8 cellular contexts compared by ENCODE assay signal in genomic region chr1:159854101-159854692, GRCh38. TPM values are rescaled to one million over a fixed set of nuclear protein-coding genes. Genes with fewer than 3 reads are reported as not detected.
DNase-seq lines count a peak whose midpoint lies in the region; ATAC-seq and TF ChIP-seq lines count a peak whose summit lies in the region.

No MANE protein-coding gene starts in this region.

- H3K36me3 ChIP-seq in endocrine pancreas (ENCODE audit: control insufficient read depth, insufficient read depth, low read length) (no peaks in the 10 kb centered on the region), lower lobe of right lung (no peaks in the 10 kb centered on the region)

- H3K4me3 Mint-ChIP-seq in WTC11: peak overlapping the region; percentile 87
- H3K4me3 Mint-ChIP-seq in stimulated activated naive CD8-positive, alpha-beta T cell treated with anti-CD3 and anti-CD28 coated beads, Interleukin-15, amount 100 ng/mL, for 72 hours: peak overlapping the region; percentile 90 to 95

- H3K27ac Mint-ChIP-seq in WTC11: no peak overlapping the region
- H3K27ac Mint-ChIP-seq in stimulated activated naive CD8-positive, alpha-beta T cell treated with anti-CD3 and anti-CD28 coated beads, Interleukin-15, amount 100 ng/mL, for 72 hours: no peak overlapping the region

- POLR2A ChIA-PET in WTC11 (lab: Charles Lee): no interaction called here

- ATAC-seq in WTC11: peak; percentile 79
- ATAC-seq in lower lobe of right lung: peak; percentile 84 to 91
- ATAC-seq in stimulated activated naive CD8-positive, alpha-beta T cell treated with anti-CD3 and anti-CD28 coated beads, Interleukin-15, amount 100 ng/mL, for 72 hours: peak; percentile 50
- ATAC-seq in HG03025 (IDR thresholded peaks at IDR 0.05; ENCODE audit: low FRiP score, unreplicated experiment): no peak

- TF ChIP-seq CTCF in WTC11 (IDR thresholded peaks at IDR 0.05) (no peak), lower lobe of right lung (IDR thresholded peaks at IDR 0.05) (no peak)

- intact Hi-C loops in lower lobe of right lung (cut with DNase I): no loop called here

- peaks cover 46% of the 10 kb centered on the region for H3K27me3 Mint-ChIP-seq in WTC11 (ENCODE audit: low read depth)
- no peaks in the 10 kb centered on the region for H3K27me3 Mint-ChIP-seq in stimulated activated naive CD8-positive, alpha-beta T cell treated with anti-CD3 and anti-CD28 coated beads, Interleukin-15, amount 100 ng/mL, for 72 hours

- H3K27me3 ChIP-seq in endocrine pancreas (ENCODE audit: control insufficient read depth, insufficient read depth, low read length) (no peaks in the 10 kb centered on the region), lower lobe of right lung (ENCODE audit: low read depth) (no peaks in the 10 kb centered on the region)

- H3K9me3 ChIP-seq in endocrine pancreas (ENCODE audit: control insufficient read depth, low read length): no peaks in the 10 kb centered on the region
- H3K9me3 ChIP-seq in lower lobe of right lung: no peaks in the 10 kb centered on the region

- no peaks in the 10 kb centered on the region for H3K36me3 Mint-ChIP-seq in WTC11

- DNase-seq in DMS79 treated with DMSO at 0.1 percent for 48 hours (lab: John Stamatoyannopoulos, UW) (peak; percentile 83), HT-29 (ENCODE audit: low spot score) (peak; percentile 47), WTC11 (ENCODE audit: low spot score) (peak; percentile 67), lower lobe of right lung (peak; percentile 89), GM19240 (ENCODE audit: insufficient read length, low spot score) (no peak)
- peak; percentile 18 to 21 for DNase-seq in stimulated activated naive CD8-positive, alpha-beta T cell treated with anti-CD3 and anti-CD28 coated beads, Interleukin-15, amount 100 ng/mL, for 72 hours

- H3K4me3 ChIP-seq in endocrine pancreas (ENCODE audit: control insufficient read depth, insufficient read depth, low read length) (peak overlapping the region; percentile 40), lower lobe of right lung (peak overlapping the region; percentile 77)

- CTCF ChIA-PET in WTC11 (lab: Charles Lee): interaction anchor here (0.6 to 3.2 kb wide), 12 partner anchors 10 to 153 kb away, joined by 3 to 17 read pairs (median 4); no protein-coding TSS in a partner anchor

- H3K9me3 Mint-ChIP-seq in WTC11: no peaks in the 10 kb centered on the region
- no peaks in the 10 kb centered on the region for H3K9me3 Mint-ChIP-seq in stimulated activated naive CD8-positive, alpha-beta T cell treated with anti-CD3 and anti-CD28 coated beads, Interleukin-15, amount 100 ng/mL, for 72 hours

- peak overlapping the region; percentile 97 for H3K27ac ChIP-seq in lower lobe of right lung

- peak overlapping the region; percentile 70 for H3K9ac ChIP-seq in endocrine pancreas (ENCODE audit: control insufficient read depth, insufficient read depth, low read length)

- H3K4me1 Mint-ChIP-seq in WTC11: peaks cover 6% of the 10 kb centered on the region
- H3K4me1 Mint-ChIP-seq in stimulated activated naive CD8-positive, alpha-beta T cell treated with anti-CD3 and anti-CD28 coated beads, Interleukin-15, amount 100 ng/mL, for 72 hours: peaks cover 34% of the 10 kb centered on the region

- H3K4me1 ChIP-seq in endocrine pancreas (ENCODE audit: control insufficient read depth, insufficient read depth, low read length): peaks cover 4% of the 10 kb centered on the region
- peaks cover 26% of the 10 kb centered on the region for H3K4me1 ChIP-seq in lower lobe of right lung

TF ChIP-seq in WTC11, 78 proteins besides CTCF, POLR2A, EP300 and RAD21:
- TF ChIP-seq NFYB (CRISPR knock-in tag; conservative IDR thresholded peaks at IDR 0.05; ENCODE audit: low read depth) (no peak), TP53 (CRISPR knock-in tag; IDR thresholded peaks at IDR 0.05) (peak; percentile 54; the same call in 1 of the 2 replicates), ZNF138 (CRISPR knock-in tag; conservative IDR thresholded peaks at IDR 0.05) (no peak)
- TF ChIP-seq, protein P1, sequence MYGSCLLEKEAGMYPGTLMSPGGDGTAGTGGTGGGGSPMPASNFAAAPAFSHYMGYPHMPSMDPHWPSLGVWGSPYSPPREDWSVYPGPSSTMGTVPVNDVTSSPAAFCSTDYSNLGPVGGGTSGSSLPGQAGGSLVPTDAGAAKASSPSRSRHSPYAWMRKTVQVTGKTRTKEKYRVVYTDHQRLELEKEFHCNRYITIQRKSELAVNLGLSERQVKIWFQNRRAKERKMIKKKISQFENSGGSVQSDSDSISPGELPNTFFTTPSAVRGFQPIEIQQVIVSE (CRISPR knock-in tag; IDR thresholded peaks at IDR 0.05; ENCODE audit: borderline replicate concordance): no peak

RNA-seq across cellular contexts. Expression of gene VSIG8, which starts 8.3 kb away (rescaled TPM):
- 0.13 and 0.44 TPM in 2 replicates for total RNA-seq in HT-29 (2014; rRNA removed; shearing (Covaris generic))
- total RNA-seq in WTC11 (2021) (not detected in 3 replicates), lower lobe of right lung (0.35 TPM)

RNA-seq across cellular contexts. Expression of gene SLAMF8, which starts 27.5 kb away (rescaled TPM):
- not detected in 2 replicates for total RNA-seq in HT-29 (2014; rRNA removed; shearing (Covaris generic))
- total RNA-seq in WTC11 (2021) (0.07 TPM in 1 of 3 replicates, not detected in the others), lower lobe of right lung (51.2 TPM)

RNA-seq across cellular contexts. Expression of gene CFAP45, which starts 45.8 kb away (rescaled TPM):
- 0.76 TPM in 1 of 2 replicates, not detected in the other for total RNA-seq in HT-29 (2014; rRNA removed; shearing (Covaris generic))
- total RNA-seq in WTC11 (2021) (0.27 to 0.48 TPM (median 0.48 TPM) in 3 replicates), lower lobe of right lung (10.2 TPM)

RNA-seq across cellular contexts. Expression of gene FCRL6, which starts 52.0 kb away (rescaled TPM):
- not detected in 2 replicates for total RNA-seq in HT-29 (2014; rRNA removed; shearing (Covaris generic))
- not detected in 3 replicates for total RNA-seq in WTC11 (2021)
- 2.3 TPM for total RNA-seq in lower lobe of right lung

Comparison
In these comparisons a context has a peak if more than half of its experiments do, and no peak if none do; other contexts are left out.
1. RNA of gene SLAMF8, which starts 27.5 kb away (total RNA-seq): 51.2 TPM in lower lobe of right lung (single experiment); 0.07 TPM in WTC11 and not detected in HT-29; every median in the first group is over 10 times any median in the second.